Comparison of ENCODE assay signal across 24 cellular contexts in the genomic region with DNA sequence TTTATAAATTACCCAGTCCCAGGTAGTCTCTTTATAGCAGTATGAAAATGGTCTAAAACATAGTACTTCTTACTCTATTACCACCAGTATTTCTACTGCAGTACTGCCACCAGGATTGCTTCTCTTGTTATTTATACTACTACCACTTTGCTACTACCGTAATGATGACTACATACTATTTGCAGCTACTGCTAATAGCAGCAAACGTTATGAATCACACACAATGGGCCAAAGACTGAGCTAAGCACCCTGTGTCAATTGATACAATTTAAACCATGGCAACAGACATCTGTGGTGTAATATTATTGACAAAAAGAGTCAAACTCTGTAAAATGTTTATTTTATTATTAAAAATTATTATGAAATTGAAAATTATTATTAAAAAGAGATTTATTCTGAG. TPM values are rescaled to one million over a fixed set of nuclear protein-coding genes. Genes with fewer than 3 reads are reported as not detected.
DNase-seq lines count a peak whose midpoint lies in the region; ATAC-seq, FAIRE-seq and TF ChIP-seq lines count a peak whose summit lies in the region.
"Had no signal": no experiment of that assay in that cellular context is flagged by ENCODE, and none has a peak within 500 bp of the region (broad histone marks: within the 10 kb centered on the region; RNA-seq: fewer than 3 reads in every experiment).

No MANE protein-coding gene starts in this region.

- no peak overlapping the region for H3K27ac ChIP-seq in heart left ventricle
- H3K27ac ChIP-seq: KMS-11 had no signal

- H3K4me3 Mint-ChIP-seq in HFFc6 (no peak overlapping the region), natural killer cell (no peak overlapping the region)
- no peak overlapping the region for H3K4me3 Mint-ChIP-seq in activated naive CD4-positive, alpha-beta T cell treated with anti-CD3 and anti-CD28 coated beads, Interleukin-2, amount 10 ng/mL, durations not matched to agents 7 days and 5 days

- peaks cover 0 to 20% (median 12%) of the 10 kb centered on the region in 12 donors for H3K4me1 ChIP-seq in heart left ventricle
- H3K4me1 ChIP-seq: BE2C had no signal

- no peaks in the 10 kb centered on the region for H3K9me3 ChIP-seq in heart left ventricle
- H3K9me3 ChIP-seq: BE2C had no signal

- 42 to 65% (median 51%) methylated on average over 2 of the region's 2 CpGs for WGBS in heart left ventricle, 4 donors

- H3K27ac Mint-ChIP-seq in HFFc6 = no peak overlapping the region
- no peak overlapping the region for H3K27ac Mint-ChIP-seq in natural killer cell
- no peak overlapping the region for H3K27ac Mint-ChIP-seq in activated naive CD4-positive, alpha-beta T cell treated with anti-CD3 and anti-CD28 coated beads, Interleukin-2, amount 10 ng/mL, durations not matched to agents 7 days and 5 days

- H3K4me3 ChIP-seq in bronchial epithelial cell (ENCODE audit: low read depth, low read length) (no peak overlapping the region), heart left ventricle (no peak overlapping the region)

- no peak for FAIRE-seq in bronchial epithelial cell (lab: Jason Lieb, UNC)
- FAIRE-seq: A204.1, D721Med, GM19239, HTR-8/SVneo had no signal

- H3K4me1 Mint-ChIP-seq in HFFc6 (ENCODE audit: low read depth) (peaks cover 46% of the 10 kb centered on the region), natural killer cell (no peaks in the 10 kb centered on the region)
- no peaks in the 10 kb centered on the region for H3K4me1 Mint-ChIP-seq in activated naive CD4-positive, alpha-beta T cell treated with anti-CD3 and anti-CD28 coated beads, Interleukin-2, amount 10 ng/mL, durations not matched to agents 7 days and 5 days

- TF ChIP-seq CTCF in HFFc6 (IDR thresholded peaks at IDR 0.05) (no peak), bronchial epithelial cell (IDR thresholded peaks at IDR 0.05; ENCODE audit: insufficient read depth, low read length, severe bottlenecking) (no peak), natural killer cell (IDR thresholded peaks at IDR 0.05) (no peak), heart left ventricle (IDR thresholded peaks at IDR 0.05) (no peak)

- CTCF ChIA-PET in activated naive CD4-positive, alpha-beta T cell treated with anti-CD3 and anti-CD28 coated beads, Interleukin-2, amount 10 ng/mL, durations not matched to agents 7 days and 5 days (lab: Charles Lee) = no interaction called here

- DNase-seq in EH (ENCODE audit: low read depth) (peak; percentile 34), HFFc6 (peak; percentile 57), bronchial epithelial cell (ENCODE audit: low read depth) (peak; percentile 48), kidney tubule cell (ENCODE audit: low spot score) (peak; percentile 55), natural killer cell (no peak), A172 (ENCODE audit: low spot score) (no peak), heart left ventricle (no peak)
- no peak for DNase-seq in activated naive CD4-positive, alpha-beta T cell treated with anti-CD3 and anti-CD28 coated beads, Interleukin-2, amount 10 ng/mL, durations not matched to agents 7 days and 5 days
- DNase-seq: BE2C, DMS53, EL, NCI-H1105, NCI-H146, NCI-H2029 treated with DMSO at 0.1 percent for 48 hours, NCI-H524 treated with DMSO at 0.1 percent for 48 hours, Right ventricle myocardium superior had no signal

- intact Hi-C loops in natural killer cell (cut with micrococcal nuclease) = no loop called here
- intact Hi-C loops in heart left ventricle (cut with DNase I) = loop anchor here in 1 of 10 donors (5.0 kb wide), 1 partner anchor 38 kb away; no protein-coding TSS in a partner anchor

- H3K36me3 Mint-ChIP-seq in HFFc6 (ENCODE audit: low read depth) (no peaks in the 10 kb centered on the region), natural killer cell (no peaks in the 10 kb centered on the region)
- H3K36me3 Mint-ChIP-seq in activated naive CD4-positive, alpha-beta T cell treated with anti-CD3 and anti-CD28 coated beads, Interleukin-2, amount 10 ng/mL, durations not matched to agents 7 days and 5 days = no peaks in the 10 kb centered on the region

- peaks cover 14% of the 10 kb centered on the region for H3K27me3 Mint-ChIP-seq in HFFc6 (ENCODE audit: insufficient read depth)
- H3K27me3 Mint-ChIP-seq in natural killer cell (ENCODE audit: low read depth in 2 of 2) = peaks cover 30% of the 10 kb centered on the region in 2 donors
- H3K27me3 Mint-ChIP-seq in activated naive CD4-positive, alpha-beta T cell treated with anti-CD3 and anti-CD28 coated beads, Interleukin-2, amount 10 ng/mL, durations not matched to agents 7 days and 5 days = peaks cover 32% of the 10 kb centered on the region

- no peaks in the 10 kb centered on the region for H3K36me3 ChIP-seq in bronchial epithelial cell (ENCODE audit: control insufficient read depth, insufficient read depth, low read length)
- H3K36me3 ChIP-seq in heart left ventricle = no peaks in the 10 kb centered on the region
- H3K36me3 ChIP-seq: BE2C had no signal

- TF ChIP-seq POLR2A in heart left ventricle (IDR thresholded peaks at IDR 0.05) = no peak

- H3K27me3 ChIP-seq in bronchial epithelial cell (ENCODE audit: control insufficient read depth, insufficient read depth, low read length) (peaks cover 20% of the 10 kb centered on the region), heart left ventricle (peaks cover 0 to 9% (median 0%) of the 10 kb centered on the region in 9 donors)

- H3K9me3 Mint-ChIP-seq in HFFc6 (no peaks in the 10 kb centered on the region), natural killer cell (no peaks in the 10 kb centered on the region)
- H3K9me3 Mint-ChIP-seq in activated naive CD4-positive, alpha-beta T cell treated with anti-CD3 and anti-CD28 coated beads, Interleukin-2, amount 10 ng/mL, durations not matched to agents 7 days and 5 days = no peaks in the 10 kb centered on the region

- ATAC-seq in natural killer cell = no peak
- ATAC-seq in heart left ventricle = no peak

RNA-seq across cellular contexts. Expression of a gene that starts 15.3 kb away (rescaled TPM):
- total RNA-seq in HFFc6 (2021; fragmentation: NEBNext Ultra II Directional; extraction: Animal tissue kit (Norgen Biotek cat#: 25700)) = not detected
- total RNA-seq in bronchial epithelial cell (0.26 TPM in 1 of 2 replicates, not detected in the other), natural killer cell (not detected), heart left ventricle (under 1 TPM in 1 of 9 donors, not detected in 8; 0.21 TPM)
- total RNA-seq in A172 (2014; rRNA removed; shearing (Covaris generic)) = 0.03 and 0.07 TPM in 2 replicates
- polyA plus RNA-seq in heart left ventricle = under 1 TPM in 1 of 2 donors, not detected in 1; 0.08 TPM
- total RNA-seq: H4, OCI-LY7, Right ventricle myocardium superior had no signal

RNA-seq across cellular contexts. Expression of a gene that starts 36.3 kb away (rescaled TPM):
- total RNA-seq in HFFc6 (2021; fragmentation: NEBNext Ultra II Directional; extraction: Animal tissue kit (Norgen Biotek cat#: 25700)) = not detected
- total RNA-seq in bronchial epithelial cell (not detected in 2 replicates), natural killer cell (not detected), heart left ventricle (under 1 TPM in 2 of 9 donors, not detected in 7; 0.20 to 0.32 TPM)
- 0.79 and 1.7 TPM in 2 replicates for total RNA-seq in A172 (2014; rRNA removed; shearing (Covaris generic))
- polyA plus RNA-seq in heart left ventricle = under 1 TPM in 1 of 2 donors, not detected in 1; 0.08 TPM
- total RNA-seq: OCI-LY7, SK-MEL-5 had no signal

RNA-seq across cellular contexts. Expression of a gene that starts 41.0 kb away (rescaled TPM):
- total RNA-seq in HFFc6 (2021; fragmentation: NEBNext Ultra II Directional; extraction: Animal tissue kit (Norgen Biotek cat#: 25700)) = 10 to 100 TPM; 22.2 to 24.1 (median 23.4) TPM
- total RNA-seq in bronchial epithelial cell (1.3 and 2.2 TPM in 2 replicates), natural killer cell (not detected), heart left ventricle (10 to 100 TPM in 1 of 9 donors, 1 to 10 TPM in 8; 2.3 to 10.8 (median 5.2) TPM)
- total RNA-seq in A172 (2014; rRNA removed; shearing (Covaris generic)) = 8.2 and 8.4 TPM in 2 replicates
- polyA plus RNA-seq in heart left ventricle = 10 to 100 TPM in 1 of 2 donors, 1 to 10 TPM in 1; 2.7 to 14.2 TPM
- total RNA-seq: OCI-LY7 had no signal

Comparison
In these comparisons a context has a peak if more than half of its experiments do, and no peak if none do; other contexts are left out.
1. DNase-seq: peak in EH (single experiment), HFFc6 (single experiment), bronchial epithelial cell (single experiment) and kidney tubule cell (single experiment); none in natural killer cell (single experiment), A172 (single experiment), activated naive CD4-positive, alpha-beta T cell treated with anti-CD3 and anti-CD28 coated beads, Interleukin-2, amount 10 ng/mL, durations not matched to agents 7 days and 5 days (single experiment) and heart left ventricle (0 of 5).